In the genomic region with DNA sequence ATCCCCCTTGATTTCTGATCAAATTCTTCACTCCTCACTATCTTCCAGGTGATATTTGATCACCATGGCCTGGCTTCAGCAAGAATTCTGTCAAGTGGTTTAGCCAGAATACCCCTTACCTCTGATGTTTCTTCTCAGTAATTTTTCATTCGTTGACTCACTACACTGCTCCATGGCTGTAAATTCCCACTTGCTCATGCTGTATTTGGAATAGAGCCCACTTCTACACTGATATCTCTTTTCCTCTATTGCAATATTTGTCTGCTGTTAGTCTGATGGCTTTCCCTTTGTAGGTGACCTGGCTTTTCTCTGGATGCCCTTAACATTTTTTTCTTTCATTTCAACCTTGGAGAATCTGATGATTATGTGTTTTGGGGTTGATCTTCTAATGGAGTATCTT, we compare ENCODE assay signal across 28 cellular contexts.
A peak's percentile ranks its signal among the peaks of the same experiment; 100 is the strongest.
DNase-seq lines count a peak whose midpoint lies in the region; ATAC-seq and TF ChIP-seq lines count a peak whose summit lies in the region.
"Had no signal": no experiment of that assay in that cellular context is flagged by ENCODE, and none has a peak within 500 bp of the region (broad histone marks: within the 10 kb centered on the region; RNA-seq: fewer than 3 reads in every experiment).

No MANE protein-coding gene starts in this region.

- H3K27ac Mint-ChIP-seq in activated naive CD4-positive, alpha-beta T cell treated with anti-CD3 and anti-CD28 coated beads, Interleukin-2, amount 10 ng/mL, durations not matched to agents 7 days and 5 days: no peak overlapping the region
- H3K27ac Mint-ChIP-seq: activated CD4-positive, alpha-beta T cell treated with anti-CD3 and anti-CD28 coated beads for 36 hours; activated CD8-positive, alpha-beta T cell treated with anti-CD3 and anti-CD28 coated beads for 36 hours; activated naive CD4-positive, alpha-beta T cell treated with anti-CD3 and anti-CD28 coated beads, Interleukin-2, amount 50 U/mL, for 72 hours; activated T-helper 17 cell treated with anti-CD3 and anti-CD28 coated beads, Interleukin-2, amount 50 U/mL, for 72 hours; effector memory CD8-positive, alpha-beta T cell; nephron; stimulated activated naive B cell treated with anti-CD40 and anti-IgM and Interleukin-4, amounts not matched to agents 10 μg/mL and 1 μg/mL and 100 μg/mL, for 72 hours had no signal

- TF ChIP-seq RAD21 in SK-N-SH (IDR thresholded peaks at IDR 0.05; ENCODE audit: low read length): no peak

- CTCF ChIA-PET in SK-N-SH (lab: Yijun Ruan, JAX): no interaction called here
- CTCF ChIA-PET in activated naive CD4-positive, alpha-beta T cell treated with anti-CD3 and anti-CD28 coated beads, Interleukin-2, amount 10 ng/mL, durations not matched to agents 7 days and 5 days (lab: Charles Lee): no interaction called here

- no peak overlapping the region for H2AFZ ChIP-seq in SK-N-SH (ENCODE audit: low read depth)

- no peak for TF ChIP-seq CTCF in SK-N-SH (IDR thresholded peaks at IDR 0.05)
- no peak for TF ChIP-seq CTCF in fibroblast of pulmonary artery (IDR thresholded peaks at IDR 0.05; ENCODE audit: low read length, missing control alignments)
- TF ChIP-seq CTCF in psoas muscle (IDR thresholded peaks at IDR 0.05): no peak

- H3K36me3 ChIP-seq in SK-N-SH (replicated peaks in 1 of 2; ENCODE audit: control insufficient read depth in 1 of 2, insufficient read depth in 2 of 2, low read length in 1 of 2) (no peaks in the 10 kb centered on the region), psoas muscle (ENCODE audit: insufficient read depth in 1 of 2, low read depth in 1 of 2) (no peaks in the 10 kb centered on the region), HAP-1 (replicated peaks) (no peaks in the 10 kb centered on the region)

- no peak overlapping the region for H3K27ac ChIP-seq in SK-N-SH (ENCODE audit: low read depth in 2 of 2, low read length in 1 of 2)
- H3K27ac ChIP-seq in psoas muscle: no peak overlapping the region
- H3K27ac ChIP-seq: C4-2B, VCaP had no signal

- no peaks in the 10 kb centered on the region for H3K27me3 Mint-ChIP-seq in activated naive CD4-positive, alpha-beta T cell treated with anti-CD3 and anti-CD28 coated beads, Interleukin-2, amount 10 ng/mL, durations not matched to agents 7 days and 5 days
- H3K27me3 Mint-ChIP-seq: activated CD4-positive, alpha-beta T cell treated with anti-CD3 and anti-CD28 coated beads for 36 hours; activated CD8-positive, alpha-beta T cell treated with anti-CD3 and anti-CD28 coated beads for 36 hours had no signal

- 0 out of 3 replicates have a peak, but pooled peaks have one; percentile 32 for ATAC-seq in SK-N-SH treated with all-trans-retinoic acid at 6 μM for 48 hours
- no peak for ATAC-seq in psoas muscle
- ATAC-seq: activated CD4-positive, alpha-beta T cell treated with anti-CD3 and anti-CD28 coated beads for 36 hours; activated CD8-positive, alpha-beta T cell treated with anti-CD3 and anti-CD28 coated beads for 36 hours; activated naive CD4-positive, alpha-beta T cell treated with anti-CD3 and anti-CD28 coated beads, Interleukin-2, amount 50 U/mL, for 72 hours; activated T-helper 17 cell treated with anti-CD3 and anti-CD28 coated beads, Interleukin-2, amount 50 U/mL, for 72 hours; effector memory CD8-positive, alpha-beta T cell; K562; left colon; stimulated activated naive B cell treated with anti-CD40 and anti-IgM and Interleukin-4, amounts not matched to agents 10 μg/mL and 1 μg/mL and 100 μg/mL, for 72 hours had no signal

- no peak overlapping the region for H3K4me3 ChIP-seq in SK-N-SH (ENCODE audit: low read depth in 2 of 2, low read length in 1 of 2)
- no peak overlapping the region for H3K4me3 ChIP-seq in fibroblast of pulmonary artery (replicated peaks; ENCODE audit: low read depth, low read length)
- no peak overlapping the region for H3K4me3 ChIP-seq in psoas muscle
- H3K4me3 ChIP-seq in HAP-1: no peak overlapping the region
- H3K4me3 ChIP-seq: K562 had no signal

- no peaks in the 10 kb centered on the region for H4K20me1 ChIP-seq in SK-N-SH (ENCODE audit: insufficient read depth)

- H3K4me2 ChIP-seq in SK-N-SH: no peak overlapping the region

- H3K4me1 ChIP-seq in SK-N-SH (ENCODE audit: control insufficient read depth in 1 of 2, insufficient read depth in 2 of 2, low read depth in 1 of 2, low read length in 1 of 2) (no peaks in the 10 kb centered on the region), psoas muscle (no peaks in the 10 kb centered on the region), HAP-1 (no peaks in the 10 kb centered on the region)

- no peak for TF ChIP-seq EP300 in SK-N-SH (IDR thresholded peaks at IDR 0.05; ENCODE audit: borderline replicate concordance in 1 of 2, low read depth in 1 of 2, low read length in 1 of 2)

- no peaks in the 10 kb centered on the region for H3K9me2 ChIP-seq in SK-N-SH

- H3K27me3 ChIP-seq in SK-N-SH (ENCODE audit: insufficient read depth) (no peaks in the 10 kb centered on the region; the same call in 1 of the 2 replicates), psoas muscle (ENCODE audit: insufficient read depth in 3 of 3, low read length in 2 of 3) (peaks cover 0 to 5% (median 0%) of the 10 kb centered on the region in 3 donors), HAP-1 (ENCODE audit: low read depth) (no peaks in the 10 kb centered on the region)

- H3K9me3 ChIP-seq in SK-N-SH (no peaks in the 10 kb centered on the region), psoas muscle (peaks cover 8% of the 10 kb centered on the region), HAP-1 (no peaks in the 10 kb centered on the region)

- H3K79me2 ChIP-seq in SK-N-SH (ENCODE audit: insufficient read depth): no peaks in the 10 kb centered on the region

- H3K36me3 Mint-ChIP-seq in activated naive CD4-positive, alpha-beta T cell treated with anti-CD3 and anti-CD28 coated beads, Interleukin-2, amount 10 ng/mL, durations not matched to agents 7 days and 5 days: no peaks in the 10 kb centered on the region
- H3K36me3 Mint-ChIP-seq: activated naive CD4-positive, alpha-beta T cell treated with anti-CD3 and anti-CD28 coated beads, Interleukin-2, amount 50 U/mL, for 72 hours; stimulated activated naive B cell treated with anti-CD40 and anti-IgM and Interleukin-4, amounts not matched to agents 10 μg/mL and 1 μg/mL and 100 μg/mL, for 72 hours had no signal

- POLR2A ChIA-PET in SK-N-SH (lab: Yijun Ruan, JAX): no interaction called here

- H3F3A ChIP-seq in SK-N-SH (replicated peaks; ENCODE audit: insufficient read depth): no peaks in the 10 kb centered on the region

- no peaks in the 10 kb centered on the region for H3K4me1 Mint-ChIP-seq in activated naive CD4-positive, alpha-beta T cell treated with anti-CD3 and anti-CD28 coated beads, Interleukin-2, amount 10 ng/mL, durations not matched to agents 7 days and 5 days
- H3K4me1 Mint-ChIP-seq: activated CD4-positive, alpha-beta T cell treated with anti-CD3 and anti-CD28 coated beads for 36 hours; activated T-helper 17 cell treated with anti-CD3 and anti-CD28 coated beads, Interleukin-2, amount 50 U/mL, for 72 hours; nephron; stimulated activated naive B cell treated with anti-CD40 and anti-IgM and Interleukin-4, amounts not matched to agents 10 μg/mL and 1 μg/mL and 100 μg/mL, for 72 hours had no signal

- H3K9ac ChIP-seq in SK-N-SH: no peak overlapping the region

- no peaks in the 10 kb centered on the region for H3K9me3 Mint-ChIP-seq in activated naive CD4-positive, alpha-beta T cell treated with anti-CD3 and anti-CD28 coated beads, Interleukin-2, amount 10 ng/mL, durations not matched to agents 7 days and 5 days
- H3K9me3 Mint-ChIP-seq: activated CD8-positive, alpha-beta T cell treated with anti-CD3 and anti-CD28 coated beads for 36 hours; effector memory CD8-positive, alpha-beta T cell had no signal

- H3K4me3 Mint-ChIP-seq in activated naive CD4-positive, alpha-beta T cell treated with anti-CD3 and anti-CD28 coated beads, Interleukin-2, amount 10 ng/mL, durations not matched to agents 7 days and 5 days: no peak overlapping the region
- H3K4me3 Mint-ChIP-seq: activated CD4-positive, alpha-beta T cell treated with anti-CD3 and anti-CD28 coated beads for 36 hours; activated CD8-positive, alpha-beta T cell treated with anti-CD3 and anti-CD28 coated beads for 36 hours; activated T-helper 17 cell treated with anti-CD3 and anti-CD28 coated beads, Interleukin-2, amount 50 U/mL, for 72 hours; effector memory CD8-positive, alpha-beta T cell; nephron; stimulated activated naive B cell treated with anti-CD40 and anti-IgM and Interleukin-4, amounts not matched to agents 10 μg/mL and 1 μg/mL and 100 μg/mL, for 72 hours had no signal

- 11% methylated on average over 1 of the region's 1 CpG for WGBS in SK-N-SH (ENCODE audit: low lambda C conversion rate)
- 32 to 60% (median 59%) methylated on average over 1 of the region's 1 CpG for WGBS in psoas muscle, 3 donors

- intact Hi-C loops in psoas muscle (cut with DNase I): no loop called here

- DNase-seq in SK-N-SH: no peak
- peak; percentile 3 for DNase-seq in astrocyte of the hippocampus (ENCODE audit: low read depth, low spot score)
- DNase-seq in fibroblast of pulmonary artery (ENCODE audit: low read depth): peak; percentile 19
- no peak for DNase-seq in NCI-H1105 (lab: John Stamatoyannopoulos, UW)
- no peak for DNase-seq in psoas muscle
- DNase-seq in HAP-1 (ENCODE audit: low spot score in 2 of 2): no peak
- DNase-seq in activated naive CD4-positive, alpha-beta T cell treated with anti-CD3 and anti-CD28 coated beads, Interleukin-2, amount 10 ng/mL, durations not matched to agents 7 days and 5 days: no peak
- DNase-seq: 8988T; activated CD4-positive, alpha-beta T cell treated with anti-CD3 and anti-CD28 coated beads for 36 hours; activated CD8-positive, alpha-beta T cell treated with anti-CD3 and anti-CD28 coated beads for 36 hours; caudate nucleus; cortex of kidney; effector memory CD8-positive, alpha-beta T cell; left colon; MM.1S; NCI-H2029 treated with DMSO at 0.1 percent for 48 hours; NCI-H526; Right ventricle myocardium superior; stimulated activated naive B cell treated with anti-CD40 and anti-IgM and Interleukin-4, amounts not matched to agents 10 μg/mL and 1 μg/mL and 100 μg/mL, for 72 hours; substantia nigra; trophoblast cell had no signal

- in situ Hi-C loops in HAP-1 (cut with MboI; ENCODE audit: low sequenced_read_pairs): no loop called here

TF ChIP-seq in SK-N-SH treated with all-trans-retinoic acid at 6 μM for 48 hours, 23 proteins besides CTCF, POLR2A, EP300 and RAD21 (continues in another document):
- no peak for TF ChIP-seq ZNF70 (CRISPR knock-in tag; IDR thresholded peaks at IDR 0.05)
- no peak for TF ChIP-seq ZFP3 (CRISPR knock-in tag; IDR thresholded peaks at IDR 0.05)
- TF ChIP-seq RARB (CRISPR knock-in tag; IDR thresholded peaks at IDR 0.05): no peak
- no peak for TF ChIP-seq BACH2 (CRISPR knock-in tag; IDR thresholded peaks at IDR 0.05; ENCODE audit: borderline replicate concordance)
- no peak for TF ChIP-seq ARNTL (CRISPR knock-in tag; IDR thresholded peaks at IDR 0.05; ENCODE audit: borderline replicate concordance, low read depth)

TF ChIP-seq in SK-N-SH, 30 proteins besides CTCF, POLR2A, EP300 and RAD21 (continues in another document):
- TF ChIP-seq MEF2A (IDR thresholded peaks at IDR 0.05; ENCODE audit: borderline replicate concordance, low read depth): no peak
- no peak for TF ChIP-seq CHD2 (IDR thresholded peaks at IDR 0.05; ENCODE audit: low read length, partially characterized antibody)
- TF ChIP-seq POLR2AphosphoS5 (IDR thresholded peaks at IDR 0.05; ENCODE audit: low read depth, low read length): no peak
- no peak for TF ChIP-seq ELF1 (IDR thresholded peaks at IDR 0.05)

Comparison
In these comparisons a context has a peak if more than half of its experiments do, and no peak if none do; other contexts are left out.
1. DNase-seq: peak in astrocyte of the hippocampus (single experiment) and fibroblast of pulmonary artery (single experiment); none in SK-N-SH (single experiment), NCI-H1105 (single experiment), psoas muscle (0 of 2), HAP-1 (0 of 2) and activated naive CD4-positive, alpha-beta T cell treated with anti-CD3 and anti-CD28 coated beads, Interleukin-2, amount 10 ng/mL, durations not matched to agents 7 days and 5 days (single experiment).